In the genomic region with DNA sequence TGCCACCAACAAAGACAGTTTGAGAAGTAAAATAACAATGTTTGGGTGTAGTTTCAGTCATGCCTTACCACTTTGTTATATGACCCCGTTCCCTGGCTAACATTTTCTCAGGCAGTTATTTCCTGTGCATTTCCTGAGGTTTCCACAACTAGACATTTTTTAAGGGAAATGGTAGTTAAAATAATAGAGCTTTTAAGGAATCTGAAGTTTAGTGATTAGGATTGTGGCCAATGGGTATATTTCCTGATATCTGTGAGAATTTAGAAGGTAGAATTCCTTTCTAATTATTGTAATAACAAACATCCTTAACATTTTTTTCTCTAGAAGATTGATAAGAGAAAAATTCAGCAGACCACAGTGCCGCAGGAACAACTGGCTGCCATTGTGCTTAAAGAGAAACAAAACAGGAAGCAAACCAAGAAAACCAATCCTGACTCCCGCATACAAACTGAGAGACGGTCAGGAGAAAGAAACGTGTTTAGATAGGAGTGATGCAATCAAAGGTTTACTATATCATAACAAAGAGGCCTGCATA, we compare ENCODE assay signal across 1 cellular context.
TF ChIP-seq lines count a peak whose summit lies in the region.

No MANE protein-coding gene starts in this region.

TF ChIP-seq in WTC11, 78 proteins besides CTCF, POLR2A, EP300 and RAD21 (continued from another document):
- TF ChIP-seq, protein P1, sequence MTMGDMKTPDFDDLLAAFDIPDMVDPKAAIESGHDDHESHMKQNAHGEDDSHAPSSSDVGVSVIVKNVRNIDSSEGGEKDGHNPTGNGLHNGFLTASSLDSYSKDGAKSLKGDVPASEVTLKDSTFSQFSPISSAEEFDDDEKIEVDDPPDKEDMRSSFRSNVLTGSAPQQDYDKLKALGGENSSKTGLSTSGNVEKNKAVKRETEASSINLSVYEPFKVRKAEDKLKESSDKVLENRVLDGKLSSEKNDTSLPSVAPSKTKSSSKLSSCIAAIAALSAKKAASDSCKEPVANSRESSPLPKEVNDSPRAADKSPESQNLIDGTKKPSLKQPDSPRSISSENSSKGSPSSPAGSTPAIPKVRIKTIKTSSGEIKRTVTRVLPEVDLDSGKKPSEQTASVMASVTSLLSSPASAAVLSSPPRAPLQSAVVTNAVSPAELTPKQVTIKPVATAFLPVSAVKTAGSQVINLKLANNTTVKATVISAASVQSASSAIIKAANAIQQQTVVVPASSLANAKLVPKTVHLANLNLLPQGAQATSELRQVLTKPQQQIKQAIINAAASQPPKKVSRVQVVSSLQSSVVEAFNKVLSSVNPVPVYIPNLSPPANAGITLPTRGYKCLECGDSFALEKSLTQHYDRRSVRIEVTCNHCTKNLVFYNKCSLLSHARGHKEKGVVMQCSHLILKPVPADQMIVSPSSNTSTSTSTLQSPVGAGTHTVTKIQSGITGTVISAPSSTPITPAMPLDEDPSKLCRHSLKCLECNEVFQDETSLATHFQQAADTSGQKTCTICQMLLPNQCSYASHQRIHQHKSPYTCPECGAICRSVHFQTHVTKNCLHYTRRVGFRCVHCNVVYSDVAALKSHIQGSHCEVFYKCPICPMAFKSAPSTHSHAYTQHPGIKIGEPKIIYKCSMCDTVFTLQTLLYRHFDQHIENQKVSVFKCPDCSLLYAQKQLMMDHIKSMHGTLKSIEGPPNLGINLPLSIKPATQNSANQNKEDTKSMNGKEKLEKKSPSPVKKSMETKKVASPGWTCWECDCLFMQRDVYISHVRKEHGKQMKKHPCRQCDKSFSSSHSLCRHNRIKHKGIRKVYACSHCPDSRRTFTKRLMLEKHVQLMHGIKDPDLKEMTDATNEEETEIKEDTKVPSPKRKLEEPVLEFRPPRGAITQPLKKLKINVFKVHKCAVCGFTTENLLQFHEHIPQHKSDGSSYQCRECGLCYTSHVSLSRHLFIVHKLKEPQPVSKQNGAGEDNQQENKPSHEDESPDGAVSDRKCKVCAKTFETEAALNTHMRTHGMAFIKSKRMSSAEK (CRISPR knock-in tag; IDR thresholded peaks at IDR 0.05; ENCODE audit: borderline replicate concordance): no peak
- no peak for TF ChIP-seq RELA (CRISPR knock-in tag; IDR thresholded peaks at IDR 0.05; ENCODE audit: borderline replicate concordance)
- TF ChIP-seq ZNF263 (CRISPR knock-in tag; IDR thresholded peaks at IDR 0.05; ENCODE audit: low read depth): no peak
- no peak for TF ChIP-seq ETV6 (CRISPR knock-in tag; IDR thresholded peaks at IDR 0.05)
- TF ChIP-seq, protein P2, sequence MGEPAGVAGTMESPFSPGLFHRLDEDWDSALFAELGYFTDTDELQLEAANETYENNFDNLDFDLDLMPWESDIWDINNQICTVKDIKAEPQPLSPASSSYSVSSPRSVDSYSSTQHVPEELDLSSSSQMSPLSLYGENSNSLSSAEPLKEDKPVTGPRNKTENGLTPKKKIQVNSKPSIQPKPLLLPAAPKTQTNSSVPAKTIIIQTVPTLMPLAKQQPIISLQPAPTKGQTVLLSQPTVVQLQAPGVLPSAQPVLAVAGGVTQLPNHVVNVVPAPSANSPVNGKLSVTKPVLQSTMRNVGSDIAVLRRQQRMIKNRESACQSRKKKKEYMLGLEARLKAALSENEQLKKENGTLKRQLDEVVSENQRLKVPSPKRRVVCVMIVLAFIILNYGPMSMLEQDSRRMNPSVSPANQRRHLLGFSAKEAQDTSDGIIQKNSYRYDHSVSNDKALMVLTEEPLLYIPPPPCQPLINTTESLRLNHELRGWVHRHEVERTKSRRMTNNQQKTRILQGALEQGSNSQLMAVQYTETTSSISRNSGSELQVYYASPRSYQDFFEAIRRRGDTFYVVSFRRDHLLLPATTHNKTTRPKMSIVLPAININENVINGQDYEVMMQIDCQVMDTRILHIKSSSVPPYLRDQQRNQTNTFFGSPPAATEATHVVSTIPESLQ (CRISPR knock-in tag; IDR thresholded peaks at IDR 0.05): no peak
- TF ChIP-seq, protein P3, sequence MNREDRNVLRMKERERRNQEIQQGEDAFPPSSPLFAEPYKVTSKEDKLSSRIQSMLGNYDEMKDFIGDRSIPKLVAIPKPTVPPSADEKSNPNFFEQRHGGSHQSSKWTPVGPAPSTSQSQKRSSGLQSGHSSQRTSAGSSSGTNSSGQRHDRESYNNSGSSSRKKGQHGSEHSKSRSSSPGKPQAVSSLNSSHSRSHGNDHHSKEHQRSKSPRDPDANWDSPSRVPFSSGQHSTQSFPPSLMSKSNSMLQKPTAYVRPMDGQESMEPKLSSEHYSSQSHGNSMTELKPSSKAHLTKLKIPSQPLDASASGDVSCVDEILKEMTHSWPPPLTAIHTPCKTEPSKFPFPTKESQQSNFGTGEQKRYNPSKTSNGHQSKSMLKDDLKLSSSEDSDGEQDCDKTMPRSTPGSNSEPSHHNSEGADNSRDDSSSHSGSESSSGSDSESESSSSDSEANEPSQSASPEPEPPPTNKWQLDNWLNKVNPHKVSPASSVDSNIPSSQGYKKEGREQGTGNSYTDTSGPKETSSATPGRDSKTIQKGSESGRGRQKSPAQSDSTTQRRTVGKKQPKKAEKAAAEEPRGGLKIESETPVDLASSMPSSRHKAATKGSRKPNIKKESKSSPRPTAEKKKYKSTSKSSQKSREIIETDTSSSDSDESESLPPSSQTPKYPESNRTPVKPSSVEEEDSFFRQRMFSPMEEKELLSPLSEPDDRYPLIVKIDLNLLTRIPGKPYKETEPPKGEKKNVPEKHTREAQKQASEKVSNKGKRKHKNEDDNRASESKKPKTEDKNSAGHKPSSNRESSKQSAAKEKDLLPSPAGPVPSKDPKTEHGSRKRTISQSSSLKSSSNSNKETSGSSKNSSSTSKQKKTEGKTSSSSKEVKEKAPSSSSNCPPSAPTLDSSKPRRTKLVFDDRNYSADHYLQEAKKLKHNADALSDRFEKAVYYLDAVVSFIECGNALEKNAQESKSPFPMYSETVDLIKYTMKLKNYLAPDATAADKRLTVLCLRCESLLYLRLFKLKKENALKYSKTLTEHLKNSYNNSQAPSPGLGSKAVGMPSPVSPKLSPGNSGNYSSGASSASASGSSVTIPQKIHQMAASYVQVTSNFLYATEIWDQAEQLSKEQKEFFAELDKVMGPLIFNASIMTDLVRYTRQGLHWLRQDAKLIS (CRISPR knock-in tag; IDR thresholded peaks at IDR 0.05; ENCODE audit: borderline replicate concordance): no peak
- no peak for TF ChIP-seq ZNF416 (CRISPR knock-in tag; IDR thresholded peaks at IDR 0.05)
- no peak for TF ChIP-seq MYBL2 (CRISPR knock-in tag; IDR thresholded peaks at IDR 0.05)
- TF ChIP-seq, protein P4, sequence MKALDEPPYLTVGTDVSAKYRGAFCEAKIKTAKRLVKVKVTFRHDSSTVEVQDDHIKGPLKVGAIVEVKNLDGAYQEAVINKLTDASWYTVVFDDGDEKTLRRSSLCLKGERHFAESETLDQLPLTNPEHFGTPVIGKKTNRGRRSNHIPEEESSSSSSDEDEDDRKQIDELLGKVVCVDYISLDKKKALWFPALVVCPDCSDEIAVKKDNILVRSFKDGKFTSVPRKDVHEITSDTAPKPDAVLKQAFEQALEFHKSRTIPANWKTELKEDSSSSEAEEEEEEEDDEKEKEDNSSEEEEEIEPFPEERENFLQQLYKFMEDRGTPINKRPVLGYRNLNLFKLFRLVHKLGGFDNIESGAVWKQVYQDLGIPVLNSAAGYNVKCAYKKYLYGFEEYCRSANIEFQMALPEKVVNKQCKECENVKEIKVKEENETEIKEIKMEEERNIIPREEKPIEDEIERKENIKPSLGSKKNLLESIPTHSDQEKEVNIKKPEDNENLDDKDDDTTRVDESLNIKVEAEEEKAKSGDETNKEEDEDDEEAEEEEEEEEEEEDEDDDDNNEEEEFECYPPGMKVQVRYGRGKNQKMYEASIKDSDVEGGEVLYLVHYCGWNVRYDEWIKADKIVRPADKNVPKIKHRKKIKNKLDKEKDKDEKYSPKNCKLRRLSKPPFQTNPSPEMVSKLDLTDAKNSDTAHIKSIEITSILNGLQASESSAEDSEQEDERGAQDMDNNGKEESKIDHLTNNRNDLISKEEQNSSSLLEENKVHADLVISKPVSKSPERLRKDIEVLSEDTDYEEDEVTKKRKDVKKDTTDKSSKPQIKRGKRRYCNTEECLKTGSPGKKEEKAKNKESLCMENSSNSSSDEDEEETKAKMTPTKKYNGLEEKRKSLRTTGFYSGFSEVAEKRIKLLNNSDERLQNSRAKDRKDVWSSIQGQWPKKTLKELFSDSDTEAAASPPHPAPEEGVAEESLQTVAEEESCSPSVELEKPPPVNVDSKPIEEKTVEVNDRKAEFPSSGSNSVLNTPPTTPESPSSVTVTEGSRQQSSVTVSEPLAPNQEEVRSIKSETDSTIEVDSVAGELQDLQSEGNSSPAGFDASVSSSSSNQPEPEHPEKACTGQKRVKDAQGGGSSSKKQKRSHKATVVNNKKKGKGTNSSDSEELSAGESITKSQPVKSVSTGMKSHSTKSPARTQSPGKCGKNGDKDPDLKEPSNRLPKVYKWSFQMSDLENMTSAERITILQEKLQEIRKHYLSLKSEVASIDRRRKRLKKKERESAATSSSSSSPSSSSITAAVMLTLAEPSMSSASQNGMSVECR (CRISPR knock-in tag; IDR thresholded peaks at IDR 0.05; ENCODE audit: borderline replicate concordance): no peak
- TF ChIP-seq ELF4 (CRISPR knock-in tag; IDR thresholded peaks at IDR 0.05; ENCODE audit: low read depth): no peak
- TF ChIP-seq ZNF121 (CRISPR knock-in tag; IDR thresholded peaks at IDR 0.05): no peak
- TF ChIP-seq NFE2L1 (CRISPR knock-in tag; IDR thresholded peaks at IDR 0.05): no peak
